9 cellular contexts compared by ENCODE assay signal in the genomic region with DNA sequence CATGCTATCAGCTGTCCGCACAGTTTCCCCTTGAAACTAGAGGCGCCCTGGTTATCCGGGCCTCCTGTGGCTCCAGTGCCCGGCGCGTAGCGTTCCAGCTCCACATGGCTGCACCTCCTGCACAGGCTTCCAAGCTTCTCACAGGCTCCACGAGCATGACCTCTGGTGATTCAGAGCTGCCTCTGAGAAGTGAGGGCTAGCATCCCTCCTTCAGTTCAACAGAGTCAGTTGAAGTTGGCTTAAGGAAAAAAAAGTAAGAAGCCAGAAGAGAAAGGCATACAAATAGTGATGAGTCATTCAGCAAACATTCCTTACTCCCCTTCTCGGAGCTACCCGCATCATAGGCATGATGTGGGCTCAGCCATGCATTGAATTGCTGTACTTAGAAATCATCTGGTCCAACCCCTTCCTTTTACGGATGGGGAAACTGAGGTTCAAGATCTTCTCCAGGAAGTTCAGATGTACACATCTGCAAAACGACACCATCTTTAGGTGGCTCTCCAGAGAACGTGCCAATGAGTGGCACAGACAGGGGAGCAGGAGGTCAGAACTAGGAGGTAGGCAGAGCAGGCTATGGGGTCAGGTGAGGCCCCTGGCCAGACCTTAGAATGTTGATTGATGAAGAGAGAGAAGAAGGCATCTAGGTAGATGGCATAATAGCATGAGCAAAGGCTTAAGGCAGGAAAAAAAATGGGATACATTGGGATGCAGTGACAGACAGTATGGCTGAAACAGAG.
DNase-seq lines count a peak whose midpoint lies in the region; ATAC-seq and TF ChIP-seq lines count a peak whose summit lies in the region.
"Had no signal": no experiment of that assay in that cellular context is flagged by ENCODE, and none has a peak within 500 bp of the region (broad histone marks: within the 10 kb centered on the region; RNA-seq: fewer than 3 reads in every experiment).

No MANE protein-coding gene starts in this region.

- H3K4me1 Mint-ChIP-seq in endodermal cell (peaks cover 15% of the 10 kb centered on the region), T-cell (peaks cover 0 to under 1% (median 0%) of the 10 kb centered on the region in 3 donors)

- H3K36me3 Mint-ChIP-seq in endodermal cell (ENCODE audit: low read depth): no peaks in the 10 kb centered on the region
- no peaks in the 10 kb centered on the region for H3K36me3 Mint-ChIP-seq in T-cell

- POLR2A ChIA-PET in T-cell (lab: Charles Lee): no interaction called here

- H3K36me3 ChIP-seq in MG63: no peaks in the 10 kb centered on the region
- no peaks in the 10 kb centered on the region for H3K36me3 ChIP-seq in endodermal cell (ENCODE audit: control insufficient read depth, insufficient read depth, low read length)

- DNase-seq in Caki2 (ENCODE audit: low read depth): peak; percentile 98
- peak; percentile 90 for DNase-seq in MG63
- peak; percentile 70 for DNase-seq in endodermal cell
- peak; percentile 36 for DNase-seq in myocyte (ENCODE audit: low read depth)
- no peak for DNase-seq in T-cell
- no peak for DNase-seq in COR-L47 (lab: John Stamatoyannopoulos, UW)
- DNase-seq in activated T-cell treated with anti-CD3 and anti-CD28 coated beads for 4 hours: no peak
- DNase-seq: NCI-H2107 had no signal

- H3K4me3 Mint-ChIP-seq in endodermal cell (no peak overlapping the region), T-cell (no peak overlapping the region)

- H3K27me3 Mint-ChIP-seq in endodermal cell (ENCODE audit: insufficient read depth): no peaks in the 10 kb centered on the region
- peaks cover 8 to 17% of the 10 kb centered on the region in 2 donors for H3K27me3 Mint-ChIP-seq in T-cell

- in situ Hi-C loops in Caki2 (cut with HindIII; ENCODE audit: low pct_unique_long_range_greater_than_20kb, low sequenced_read_pairs): no loop called here

- peak overlapping the region; percentile 46 for H3K27ac Mint-ChIP-seq in endodermal cell
- H3K27ac Mint-ChIP-seq in T-cell: no peak overlapping the region

- CTCF ChIA-PET in T-cell (lab: Charles Lee): interaction anchor here in 1 of 2 donors (0.7 kb wide), 1 partner anchor 10 kb away, joined by 8 read pairs; no protein-coding TSS in a partner anchor

- H3K9me3 ChIP-seq in MG63 (no peaks in the 10 kb centered on the region), endodermal cell (ENCODE audit: control insufficient read depth, low read length) (no peaks in the 10 kb centered on the region)

- 82% methylated on average over 10 to 13 of the region's 13 CpGs for WGBS in endodermal cell (ENCODE audit: insufficient coverage in 1 of 2, insufficient read length in 1 of 2), 2 experiments

- ATAC-seq in T-cell (replicated peaks in 1 of 4) (no peak), GM19397 (IDR thresholded peaks at IDR 0.05; ENCODE audit: unreplicated experiment) (no peak)

- H3K9ac ChIP-seq in endodermal cell (ENCODE audit: extremely low read depth, low read length, poor library complexity, severe bottlenecking): no peak overlapping the region

- H3K4me3 ChIP-seq in MG63 (no peak overlapping the region), endodermal cell (ENCODE audit: low read length) (no peak overlapping the region)

- no peak for TF ChIP-seq CTCF in endodermal cell (conservative IDR thresholded peaks at IDR 0.05)

- H3K27ac ChIP-seq in endodermal cell (ENCODE audit: low read depth, low read length): no peak overlapping the region

- H3K9me3 Mint-ChIP-seq in endodermal cell: no peaks in the 10 kb centered on the region
- H3K9me3 Mint-ChIP-seq in T-cell: no peaks in the 10 kb centered on the region

- H3K27me3 ChIP-seq in MG63: no peaks in the 10 kb centered on the region
- no peaks in the 10 kb centered on the region for H3K27me3 ChIP-seq in endodermal cell (ENCODE audit: control insufficient read depth, insufficient read depth, low read length, poor library complexity, severe bottlenecking)

- H3K4me1 ChIP-seq in endodermal cell (ENCODE audit: control insufficient read depth, insufficient read depth, low read length): peaks cover 6% of the 10 kb centered on the region

Comparison
In these comparisons a context has a peak if more than half of its experiments do, and no peak if none do; other contexts are left out.
1. DNase-seq: peak in Caki2 (single experiment), MG63 (single experiment), endodermal cell (single experiment) and myocyte (single experiment); none in T-cell (0 of 34), COR-L47 (single experiment) and activated T-cell treated with anti-CD3 and anti-CD28 coated beads for 4 hours (single experiment).